ENCODE assay signal across 8 cellular contexts in genomic region chr2:11822359-11822745, GRCh38.
DNase-seq lines count a peak whose midpoint lies in the region; ATAC-seq, FAIRE-seq and TF ChIP-seq lines count a peak whose summit lies in the region.
"Not testable (repeated sequence)": the region's sequence is repeated elsewhere in the genome, so short reads cannot be mapped to it uniquely, and the experiment has no call there.

No MANE protein-coding gene starts in this region.

- no CpG with 5 or more reads among the region's 4 CpGs for WGBS in IMR-90 (ENCODE audit: extremely low coverage in 2 of 2, insufficient read length in 1 of 2), 2 experiments
- 77% methylated on average over 4 of the region's 4 CpGs for WGBS in K562 (ENCODE audit: insufficient coverage, low coverage, missing lambda C conversion rate)
- 95% methylated on average over 4 of the region's 4 CpGs for whole genome bisulfite sequencing in hepatocyte (ENCODE audit: low lambda C conversion rate, missing lambda C conversion rate)
- 96% methylated on average over 4 of the region's 4 CpGs for WGBS in HepG2 (ENCODE audit: low lambda C conversion rate)
- WGBS in psoas muscle, 3 donors = 58 to 83% (median 61%) methylated on average over 4 of the region's 4 CpGs
- WGBS in stomach, 5 donors = 77 to 89% (median 85%) methylated on average over 4 of the region's 4 CpGs

- H3K36me3 ChIP-seq in IMR-90 (ENCODE audit: control insufficient read depth, insufficient read depth, low read length) (peaks cover 19% of the 10 kb centered on the region), K562 (ENCODE audit: control insufficient read depth, insufficient read depth, low read length) (peaks cover 80% of the 10 kb centered on the region), HepG2 (replicated peaks in 1 of 2; ENCODE audit: control insufficient read depth in 1 of 2, insufficient read depth in 2 of 2, low read length in 2 of 2) (peaks cover 0 to 19% of the 10 kb centered on the region in 2 experiments; a peak in 3 of 5 replicates), psoas muscle (ENCODE audit: insufficient read depth in 1 of 2, low read depth in 1 of 2) (peaks cover 2 to 75% of the 10 kb centered on the region in 2 donors), skeletal muscle tissue (ENCODE audit: control insufficient read depth in 3 of 3, insufficient read depth in 3 of 3, low read length in 3 of 3) (peaks cover 21 to 36% (median 28%) of the 10 kb centered on the region in 3 donors), stomach (peaks cover 16 to 88% (median 67%) of the 10 kb centered on the region in 4 donors)
- H3K36me3 ChIP-seq in hepatocyte (replicated peaks; ENCODE audit: insufficient read depth, low read depth) = not testable (repeated sequence)

- peak overlapping the region; percentile 40 for H3K18ac ChIP-seq in IMR-90 (ENCODE audit: low read depth, low read length)

- not testable (repeated sequence) for H2AFZ ChIP-seq in IMR-90 (replicated peaks; ENCODE audit: low read length, poor library complexity); K562 (ENCODE audit: low read depth, low read length); hepatocyte; HepG2 (ENCODE audit: low read length)

- H2BK120ac ChIP-seq in IMR-90 (ENCODE audit: low read depth, low read length) = 0 out of 2 replicates have a peak overlapping the region, but pooled peaks have one; percentile 30

- not testable (repeated sequence) for H2BK15ac ChIP-seq in IMR-90 (ENCODE audit: low read depth, low read length)

- not testable (repeated sequence) for TF ChIP-seq EP300 in K562 (IDR thresholded peaks at IDR 0.05; ENCODE audit: low read length); HepG2 (IDR thresholded peaks at IDR 0.05; ENCODE audit: low read depth in 2 of 2, low read length in 2 of 2); HepG2 (CRISPR knock-in tag; IDR thresholded peaks at IDR 0.05; ENCODE audit: borderline replicate concordance); stomach (IDR thresholded peaks at IDR 0.05)

- DNase-seq in IMR-90; K562 (ENCODE audit: extremely low read depth in 1 of 4, low spot score in 3 of 4); hepatocyte (ENCODE audit: low spot score); HepG2 (ENCODE audit: low spot score); psoas muscle; stomach: not testable (repeated sequence)

- not testable (repeated sequence) for H4K8ac ChIP-seq in IMR-90 (ENCODE audit: low read depth in 2 of 2, low read length in 2 of 2)

- H3K9me2 ChIP-seq in hepatocyte (replicated peaks; ENCODE audit: insufficient read depth) = not testable (repeated sequence)

- H3K14ac ChIP-seq in IMR-90 (replicated peaks; ENCODE audit: low read depth, low read length) = not testable (repeated sequence)

- H3K4me1 ChIP-seq in IMR-90 (ENCODE audit: control insufficient read depth, insufficient read depth, low read length) (peaks cover 17% of the 10 kb centered on the region), HepG2 (ENCODE audit: insufficient read depth, low read length) (peaks cover 64% of the 10 kb centered on the region), skeletal muscle tissue (ENCODE audit: control insufficient read depth in 3 of 3, insufficient read depth in 3 of 3, low read length in 3 of 3) (peaks cover 8 to 30% (median 16%) of the 10 kb centered on the region in 3 donors), stomach (peaks cover 0 to 24% (median 12%) of the 10 kb centered on the region in 4 donors)
- not testable (repeated sequence) for H3K4me1 ChIP-seq in K562 (replicated peaks in 1 of 2; ENCODE audit: control insufficient read depth in 2 of 2, insufficient read depth in 2 of 2, low read length in 2 of 2); hepatocyte (ENCODE audit: insufficient read depth); psoas muscle

- H3K27ac ChIP-seq in 22Rv1 (peak overlapping the region; percentile 36; the same call in 1 of the 2 replicates), IMR-90 (ENCODE audit: insufficient read depth, low read length) (peak overlapping the region; percentile 40; the same call in 1 of the 2 replicates), psoas muscle (peak overlapping the region; percentile 75), stomach (peak overlapping the region in 3 of 5 donors; percentile 52 to 58 (median 58))
- not testable (repeated sequence) for H3K27ac ChIP-seq in K562 (ENCODE audit: extremely low read depth, low read depth, low read length); hepatocyte; HepG2 (ENCODE audit: extremely low read length, insufficient read depth, low read length); skeletal muscle tissue (ENCODE audit: low read depth, low read length)

- not testable (repeated sequence) for H3K56ac ChIP-seq in IMR-90 (ENCODE audit: extremely low read depth, insufficient read depth, low read length)

- H3K4me2 ChIP-seq in IMR-90 (ENCODE audit: low read depth, low read length); K562 (ENCODE audit: insufficient read depth, low read length): not testable (repeated sequence)
- H3K4me2 ChIP-seq in hepatocyte (peak overlapping the region; percentile 54), HepG2 (ENCODE audit: low read depth, low read length) (peak overlapping the region; percentile 26)

- not testable (repeated sequence) for TF ChIP-seq RAD21 in IMR-90 (IDR thresholded peaks at IDR 0.05; ENCODE audit: low read length); K562 (CRISPR knock-in tag; conservative IDR thresholded peaks at IDR 0.05 in 1 of 2, IDR thresholded peaks at IDR 0.05 in 1 of 2); HepG2 (CRISPR knock-in tag; IDR thresholded peaks at IDR 0.05)

- not testable (repeated sequence) for H3K27me3 ChIP-seq in IMR-90 (ENCODE audit: control insufficient read depth, insufficient read depth, low read length); K562 (ENCODE audit: control insufficient read depth in 2 of 2, insufficient read depth in 2 of 2, low read length in 2 of 2); hepatocyte; HepG2 (ENCODE audit: control insufficient read depth in 1 of 2, insufficient read depth in 2 of 2, low read length in 2 of 2); psoas muscle (ENCODE audit: insufficient read depth in 3 of 3, low read length in 2 of 3); skeletal muscle tissue (ENCODE audit: control insufficient read depth in 3 of 3, insufficient read depth in 3 of 3, low read length in 3 of 3); stomach

- H4K20me1 ChIP-seq in IMR-90 (ENCODE audit: insufficient read depth, low read length); K562 (replicated peaks; ENCODE audit: control insufficient read depth, insufficient read depth, low read length); hepatocyte (ENCODE audit: insufficient read depth, poor library complexity, severe bottlenecking); HepG2 (ENCODE audit: insufficient read depth, low read length): not testable (repeated sequence)

- not testable (repeated sequence) for H4K91ac ChIP-seq in IMR-90 (ENCODE audit: insufficient read depth, low read depth, low read length)

- not testable (repeated sequence) for H3K9me3 ChIP-seq in IMR-90 (ENCODE audit: control insufficient read depth, insufficient read depth, low read length); K562 (replicated peaks; ENCODE audit: control insufficient read depth, insufficient read depth, low read depth, low read length); hepatocyte (ENCODE audit: low read depth); HepG2 (ENCODE audit: low read length); psoas muscle; skeletal muscle tissue (ENCODE audit: control insufficient read depth in 3 of 3, low read length in 3 of 3); stomach

- dilution Hi-C loops in IMR-90 (cut with HindIII; ENCODE audit: low sequenced_read_pairs, unreplicated experiment) = not testable (repeated sequence)

- not testable (repeated sequence) for H3K79me1 ChIP-seq in IMR-90 (ENCODE audit: low read depth in 1 of 2, low read length in 2 of 2)

- H2AK9ac ChIP-seq in IMR-90 (replicated peaks; ENCODE audit: low read depth, low read length, poor library complexity) = not testable (repeated sequence)

- FAIRE-seq in K562 (lab: Jason Lieb, UNC); HepG2 (lab: Jason Lieb, UNC): not testable (repeated sequence)

- not testable (repeated sequence) for TF ChIP-seq CTCF in 22Rv1 (IDR thresholded peaks at IDR 0.05); IMR-90 (conservative IDR thresholded peaks at IDR 0.05; ENCODE audit: low read depth, low read length); K562 (IDR thresholded peaks at IDR 0.05 in 2 of 3, conservative IDR thresholded peaks at IDR 0.05 in 1 of 3; ENCODE audit: insufficient read depth in 2 of 3, low read depth in 1 of 3, low read length in 3 of 3); hepatocyte (IDR thresholded peaks at IDR 0.05; ENCODE audit: poor library complexity); HepG2 (CRISPR knock-in tag; IDR thresholded peaks at IDR 0.05); psoas muscle (IDR thresholded peaks at IDR 0.05); stomach (IDR thresholded peaks at IDR 0.05)

- H3K23ac ChIP-seq in IMR-90 (ENCODE audit: low read depth, low read length) = not testable (repeated sequence)

- CTCF ChIA-PET in IMR-90 (lab: Yijun Ruan, JAX) = interaction anchor here (0.6 kb wide), 1 partner anchor 861 kb away, joined by 3 read pairs; no protein-coding TSS in a partner anchor
- CTCF ChIA-PET in K562 (lab: Yijun Ruan, JAX; ENCODE audit: low intra/inter-chr PET ratio); HepG2 (lab: Yijun Ruan, JAX; ENCODE audit: low intra/inter-chr PET ratio, low total read pairs): not testable (repeated sequence)

- not testable (repeated sequence) for H3K79me2 ChIP-seq in K562 (ENCODE audit: control insufficient read depth, insufficient read depth, low read length); hepatocyte; HepG2 (ENCODE audit: insufficient read depth, low read length)

- not testable (repeated sequence) for BruUV-seq in IMR-90 (replicated peaks; lab: Mats Ljungman, UMichigan); K562 (replicated peaks; lab: Mats Ljungman, UMichigan); HepG2 (replicated peaks; lab: Mats Ljungman, UMichigan)

- not testable (repeated sequence) for H2BK5ac ChIP-seq in IMR-90 (ENCODE audit: low read depth, low read length, poor library complexity, severe bottlenecking)

- H3K9ac ChIP-seq in IMR-90 (ENCODE audit: low read depth, low read length); K562 (ENCODE audit: insufficient read depth in 1 of 2, low read depth in 2 of 2, low read length in 2 of 2); HepG2 (ENCODE audit: insufficient read depth, low read depth, low read length); skeletal muscle tissue (ENCODE audit: low read depth in 1 of 3, low read length in 3 of 3): not testable (repeated sequence)

- ATAC-seq in IMR-90 (ENCODE audit: low read depth); K562; HepG2: not testable (repeated sequence)
- peak in 3 of 4 donors; percentile 17 to 36 (median 18) for ATAC-seq in psoas muscle

- not testable (repeated sequence) for H4K5ac ChIP-seq in IMR-90 (ENCODE audit: low read depth, low read length)

- POLR2A ChIA-PET in IMR-90 (lab: Charles Lee; ENCODE audit: unreplicated experiment); K562 (lab: Yijun Ruan, JAX): not testable (repeated sequence)
- POLR2A ChIA-PET in HepG2 (lab: Yijun Ruan, JAX) = interaction anchor here (0.7 kb wide), 1 partner anchor 16 kb away, joined by 3 read pairs; no protein-coding TSS in a partner anchor

- intact Hi-C loops in IMR-90 (cut with micrococcal nuclease) = loop anchor here (10.0 kb wide), 1 partner anchor 592 kb away; no protein-coding TSS in a partner anchor
- intact Hi-C loops in K562 (cut with micrococcal nuclease); HepG2 (cut with micrococcal nuclease; ENCODE audit: unreplicated experiment); psoas muscle (cut with DNase I); stomach (cut with DNase I; ENCODE audit: low total_unique reads): not testable (repeated sequence)

- peaks cover 14% of the 10 kb centered on the region for H3K9me1 ChIP-seq in IMR-90 (ENCODE audit: insufficient read depth, low read length)
- not testable (repeated sequence) for H3K9me1 ChIP-seq in K562 (ENCODE audit: control insufficient read depth, insufficient read depth, low read length)

- in situ Hi-C loops in IMR-90 (cut with MboI; ENCODE audit: low sequenced_read_pairs); K562 (cut with MboI); HepG2 (cut with HindIII; ENCODE audit: extremely low pct_ligation_motif_present, low pct_unique_long_range_greater_than_20kb): not testable (repeated sequence)

- H2AK5ac ChIP-seq in IMR-90 (ENCODE audit: low read depth, low read length) = 0 out of 2 replicates have a peak overlapping the region, but pooled peaks have one; percentile 7

- H3K4me3 ChIP-seq in IMR-90 (ENCODE audit: insufficient read depth, low read depth, low read length); K562; hepatocyte; HepG2 (replicated peaks in 1 of 3; ENCODE audit: insufficient read depth in 1 of 3, low read depth in 2 of 3, low read length in 3 of 3); psoas muscle; stomach: not testable (repeated sequence)
- H3K4me3 ChIP-seq in skeletal muscle tissue (ENCODE audit: low read length in 3 of 3) = peak overlapping the region in 2 of 3 donors; percentile 24 to 55

- peak overlapping the region; percentile 29; the same call in 1 of the 2 replicates for H3K4ac ChIP-seq in IMR-90 (ENCODE audit: low read depth, low read length)

- peak overlapping the region; percentile 26; the same call in 1 of the 2 replicates for H2BK20ac ChIP-seq in IMR-90 (ENCODE audit: low read depth, low read length)

- TF ChIP-seq POLR2A in IMR-90 (IDR thresholded peaks at IDR 0.05; ENCODE audit: low read depth, low read length); K562 (conservative IDR thresholded peaks at IDR 0.05); HepG2 (IDR thresholded peaks at IDR 0.05; ENCODE audit: insufficient read depth in 1 of 2, low read depth in 2 of 2, low read length in 2 of 2); stomach (IDR thresholded peaks at IDR 0.05): not testable (repeated sequence)
